2 cellular contexts compared by ENCODE assay signal in the genomic region with DNA sequence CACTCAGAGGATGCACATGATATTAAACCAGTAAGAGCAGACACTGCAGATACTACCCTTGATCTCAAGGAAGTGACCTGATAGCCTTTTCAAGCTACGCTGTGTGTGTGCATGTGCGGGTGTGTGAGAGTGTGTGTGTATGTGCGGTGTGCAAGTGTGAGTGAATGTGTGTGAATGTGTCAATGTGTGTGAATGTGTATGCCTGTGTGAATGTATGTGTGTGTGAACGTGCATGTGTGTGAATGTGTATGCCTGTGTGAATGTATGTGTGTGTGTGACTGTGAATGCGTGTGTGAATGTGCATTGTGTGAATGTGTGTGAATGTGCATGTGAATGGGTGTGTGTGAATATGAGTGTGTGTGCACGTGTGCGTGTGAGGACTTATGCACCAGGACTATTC.
TF ChIP-seq lines count a peak whose summit lies in the region.

No MANE protein-coding gene starts in this region.

TF ChIP-seq in HEK293, 187 proteins besides CTCF, POLR2A, EP300 and RAD21 (continued from another document):
- TF ChIP-seq YY1 (tag by site-specific recombination; IDR thresholded peaks at IDR 0.05) (no peak), ZNF624 (tag by site-specific recombination; IDR thresholded peaks at IDR 0.05) (no peak), ZNF776 (tag by site-specific recombination; IDR thresholded peaks at IDR 0.05; ENCODE audit: borderline replicate concordance) (no peak), ZNF747 (tag by site-specific recombination; IDR thresholded peaks at IDR 0.05) (no peak)
- TF ChIP-seq, protein P1, sequence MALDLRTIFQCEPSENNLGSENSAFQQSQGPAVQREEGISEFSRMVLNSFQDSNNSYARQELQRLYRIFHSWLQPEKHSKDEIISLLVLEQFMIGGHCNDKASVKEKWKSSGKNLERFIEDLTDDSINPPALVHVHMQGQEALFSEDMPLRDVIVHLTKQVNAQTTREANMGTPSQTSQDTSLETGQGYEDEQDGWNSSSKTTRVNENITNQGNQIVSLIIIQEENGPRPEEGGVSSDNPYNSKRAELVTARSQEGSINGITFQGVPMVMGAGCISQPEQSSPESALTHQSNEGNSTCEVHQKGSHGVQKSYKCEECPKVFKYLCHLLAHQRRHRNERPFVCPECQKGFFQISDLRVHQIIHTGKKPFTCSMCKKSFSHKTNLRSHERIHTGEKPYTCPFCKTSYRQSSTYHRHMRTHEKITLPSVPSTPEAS (tag by site-specific recombination; IDR thresholded peaks at IDR 0.05), result peak; percentile 66
- TF ChIP-seq, protein P2, sequence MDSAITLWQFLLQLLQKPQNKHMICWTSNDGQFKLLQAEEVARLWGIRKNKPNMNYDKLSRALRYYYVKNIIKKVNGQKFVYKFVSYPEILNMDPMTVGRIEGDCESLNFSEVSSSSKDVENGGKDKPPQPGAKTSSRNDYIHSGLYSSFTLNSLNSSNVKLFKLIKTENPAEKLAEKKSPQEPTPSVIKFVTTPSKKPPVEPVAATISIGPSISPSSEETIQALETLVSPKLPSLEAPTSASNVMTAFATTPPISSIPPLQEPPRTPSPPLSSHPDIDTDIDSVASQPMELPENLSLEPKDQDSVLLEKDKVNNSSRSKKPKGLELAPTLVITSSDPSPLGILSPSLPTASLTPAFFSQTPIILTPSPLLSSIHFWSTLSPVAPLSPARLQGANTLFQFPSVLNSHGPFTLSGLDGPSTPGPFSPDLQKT (IDR thresholded peaks at IDR 0.05; ENCODE audit: borderline replicate concordance, low read depth, low read length), result no peak
- TF ChIP-seq, protein P3, sequence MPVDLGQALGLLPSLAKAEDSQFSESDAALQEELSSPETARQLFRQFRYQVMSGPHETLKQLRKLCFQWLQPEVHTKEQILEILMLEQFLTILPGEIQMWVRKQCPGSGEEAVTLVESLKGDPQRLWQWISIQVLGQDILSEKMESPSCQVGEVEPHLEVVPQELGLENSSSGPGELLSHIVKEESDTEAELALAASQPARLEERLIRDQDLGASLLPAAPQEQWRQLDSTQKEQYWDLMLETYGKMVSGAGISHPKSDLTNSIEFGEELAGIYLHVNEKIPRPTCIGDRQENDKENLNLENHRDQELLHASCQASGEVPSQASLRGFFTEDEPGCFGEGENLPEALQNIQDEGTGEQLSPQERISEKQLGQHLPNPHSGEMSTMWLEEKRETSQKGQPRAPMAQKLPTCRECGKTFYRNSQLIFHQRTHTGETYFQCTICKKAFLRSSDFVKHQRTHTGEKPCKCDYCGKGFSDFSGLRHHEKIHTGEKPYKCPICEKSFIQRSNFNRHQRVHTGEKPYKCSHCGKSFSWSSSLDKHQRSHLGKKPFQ (tag by site-specific recombination; IDR thresholded peaks at IDR 0.05), result 0 out of 2 replicates have a peak, but pooled peaks have one; percentile 50
- TF ChIP-seq, protein P4, sequence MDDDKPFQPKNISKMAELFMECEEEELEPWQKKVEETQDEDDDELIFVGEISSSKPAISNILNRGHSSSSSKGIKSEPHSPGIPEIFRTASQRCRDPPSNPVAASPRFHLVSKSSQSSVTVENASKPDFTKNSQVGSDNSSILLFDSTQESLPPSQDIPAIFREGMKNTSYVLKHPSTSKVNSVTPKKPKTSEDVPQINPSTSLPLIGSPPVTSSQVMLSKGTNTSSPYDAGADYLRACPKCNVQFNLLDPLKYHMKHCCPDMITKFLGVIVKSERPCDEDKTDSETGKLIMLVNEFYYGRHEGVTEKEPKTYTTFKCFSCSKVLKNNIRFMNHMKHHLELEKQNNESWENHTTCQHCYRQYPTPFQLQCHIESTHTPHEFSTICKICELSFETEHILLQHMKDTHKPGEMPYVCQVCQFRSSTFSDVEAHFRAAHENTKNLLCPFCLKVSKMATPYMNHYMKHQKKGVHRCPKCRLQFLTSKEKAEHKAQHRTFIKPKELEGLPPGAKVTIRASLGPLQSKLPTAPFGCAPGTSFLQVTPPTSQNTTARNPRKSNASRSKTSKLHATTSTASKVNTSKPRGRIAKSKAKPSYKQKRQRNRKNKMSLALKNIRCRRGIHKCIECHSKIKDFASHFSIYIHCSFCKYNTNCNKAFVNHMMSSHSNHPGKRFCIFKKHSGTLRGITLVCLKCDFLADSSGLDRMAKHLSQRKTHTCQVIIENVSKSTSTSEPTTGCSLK (tag by site-specific recombination; IDR thresholded peaks at IDR 0.05), result peak; percentile 84; the same call in 1 of the 2 replicates

TF ChIP-seq in H1, 55 proteins besides CTCF, POLR2A, EP300 and RAD21 (continued from another document):
- TF ChIP-seq, protein P5, sequence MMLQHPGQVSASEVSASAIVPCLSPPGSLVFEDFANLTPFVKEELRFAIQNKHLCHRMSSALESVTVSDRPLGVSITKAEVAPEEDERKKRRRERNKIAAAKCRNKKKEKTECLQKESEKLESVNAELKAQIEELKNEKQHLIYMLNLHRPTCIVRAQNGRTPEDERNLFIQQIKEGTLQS (IDR thresholded peaks at IDR 0.05; ENCODE audit: insufficient read depth, low read depth, low read length), result no peak
- TF ChIP-seq CHD2 (IDR thresholded peaks at IDR 0.05; ENCODE audit: low read length) (no peak), GABPA (IDR thresholded peaks at IDR 0.05; ENCODE audit: borderline replicate concordance, insufficient read depth, low read length) (no peak), SP2 (IDR thresholded peaks at IDR 0.05; ENCODE audit: low read length) (no peak), SAP30 (IDR thresholded peaks at IDR 0.05; ENCODE audit: insufficient read depth, insufficient replicate concordance, low read length) (no peak), FOSL1 (IDR thresholded peaks at IDR 0.05; ENCODE audit: insufficient read depth, low read depth, low read length) (no peak), JUN (IDR thresholded peaks at IDR 0.05; ENCODE audit: low read depth, low read length) (no peak), RBBP5 (IDR thresholded peaks at IDR 0.05; ENCODE audit: borderline replicate concordance, low read depth, low read length) (no peak), BRCA1 (IDR thresholded peaks at IDR 0.05; ENCODE audit: low read depth, low read length) (no peak), RXRA (IDR thresholded peaks at IDR 0.05; ENCODE audit: insufficient read depth, low read depth, low read length) (no peak), CREB1 (IDR thresholded peaks at IDR 0.05) (no peak), SIX5 (IDR thresholded peaks at IDR 0.05; ENCODE audit: low read depth, low read length) (no peak)
- TF ChIP-seq, protein P6, sequence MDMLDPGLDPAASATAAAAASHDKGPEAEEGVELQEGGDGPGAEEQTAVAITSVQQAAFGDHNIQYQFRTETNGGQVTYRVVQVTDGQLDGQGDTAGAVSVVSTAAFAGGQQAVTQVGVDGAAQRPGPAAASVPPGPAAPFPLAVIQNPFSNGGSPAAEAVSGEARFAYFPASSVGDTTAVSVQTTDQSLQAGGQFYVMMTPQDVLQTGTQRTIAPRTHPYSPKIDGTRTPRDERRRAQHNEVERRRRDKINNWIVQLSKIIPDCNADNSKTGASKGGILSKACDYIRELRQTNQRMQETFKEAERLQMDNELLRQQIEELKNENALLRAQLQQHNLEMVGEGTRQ (IDR thresholded peaks at IDR 0.05; ENCODE audit: low read length), result no peak
TF ChIP-seq in H1: peak in this region for 0.
